28 cellular contexts compared by ENCODE assay signal in genomic region chr12:115508990-115509389, GRCh38.
"Had no signal": no experiment of that assay in that cellular context is flagged by ENCODE, and none has a peak within 500 bp of the region (broad histone marks: within the 10 kb centered on the region; RNA-seq: fewer than 3 reads in every experiment).

No MANE protein-coding gene starts in this region.

- H3K9me3 ChIP-seq: colonic mucosa had no signal

- H3K36me3 ChIP-seq: ascending aorta, breast epithelium, cardiac muscle cell, colonic mucosa, esophagus muscularis mucosa, gastroesophageal sphincter, heart left ventricle had no signal

- H3K27ac ChIP-seq: ascending aorta, breast epithelium, cardiac muscle cell, colonic mucosa, esophagus muscularis mucosa, foreskin keratinocyte, gastroesophageal sphincter had no signal

- H3K4me3 ChIP-seq: ascending aorta, breast epithelium, cardiac muscle cell, colonic mucosa, esophagus muscularis mucosa, gastroesophageal sphincter, heart left ventricle had no signal

- H3K4me1 ChIP-seq: ascending aorta, breast epithelium, colonic mucosa, foreskin keratinocyte, gastroesophageal sphincter had no signal

- ATAC-seq: activated naive CD4-positive, alpha-beta T cell treated with anti-CD3 and anti-CD28 coated beads, Interleukin-2, amount 50 U/mL, for 72 hours; activated T-cell treated with anti-CD3 and anti-CD28 coated beads, Interleukin-2, amount 50 U/mL, for 72 hours; effector memory CD8-positive, alpha-beta T cell; foreskin keratinocyte; gastroesophageal sphincter had no signal

- H3K27me3 ChIP-seq: ascending aorta, breast epithelium, colonic mucosa, foreskin keratinocyte, heart left ventricle had no signal

- DNase-seq: activated CD4-positive, alpha-beta memory T cell treated with anti-CD3 and anti-CD28 coated beads, Interleukin-2, amount 10 ng/mL, durations not matched to agents 7 days and 5 days; activated CD4-positive, alpha-beta T cell treated with anti-CD3 and anti-CD28 coated beads for 1 hour; activated CD4-positive, alpha-beta T cell treated with anti-CD3 and anti-CD28 coated beads for 4 hours; activated CD4-positive, alpha-beta T cell treated with anti-CD3 and anti-CD28 coated beads, Interleukin-2, amount 10 ng/mL, durations not matched to agents 7 days and 5 days; activated CD4-positive, alpha-beta T cell treated with anti-CD3 and anti-CD28 coated beads, Interleukin-2, amount 50 U/mL, for 4 hours; activated CD8-positive, alpha-beta memory T cell treated with anti-CD3 and anti-CD28 coated beads, Interleukin-2, amount 50 U/mL, for 48 hours; activated gamma-delta T cell; activated naive CD4-positive, alpha-beta T cell; activated naive CD4-positive, alpha-beta T cell treated with anti-CD3 and anti-CD28 coated beads, Interleukin-2, amount 10 ng/mL, durations not matched to agents 7 days and 5 days; activated naive CD8-positive, alpha-beta T cell treated with anti-CD3 and anti-CD28 coated beads, Interleukin-2, amount 10 ng/mL, durations not matched to agents 7 days and 5 days; activated T-cell treated with anti-CD3 and anti-CD28 coated beads for 4 hours; activated T-cell treated with anti-CD3 and anti-CD28 coated beads, Interleukin-2, amount 50 U/mL, for 24 hours; activated T-cell treated with anti-CD3 and anti-CD28 coated beads, Interleukin-2, amount 50 U/mL, for 72 hours; central memory CD4-positive, alpha-beta T cell; cerebellar nuclear complex; colonic mucosa; effector memory CD8-positive, alpha-beta T cell; erythroblast; foreskin keratinocyte; glutamatergic neuron; heart left ventricle; T-helper 2 cell had no signal
